ENCODE assay signal across 10 cellular contexts in genomic region chr1:52423771-52424170, GRCh38. TPM values are rescaled to one million over a fixed set of nuclear protein-coding genes. Genes with fewer than 3 reads are reported as not detected.
DNase-seq lines count a peak whose midpoint lies in the region; ATAC-seq and TF ChIP-seq lines count a peak whose summit lies in the region.
"Had no signal": no experiment of that assay in that cellular context is flagged by ENCODE, and none has a peak within 500 bp of the region (broad histone marks: within the 10 kb centered on the region; RNA-seq: fewer than 3 reads in every experiment).

No MANE protein-coding gene starts in this region.

- peak; percentile 83 for DNase-seq in NB4 (ENCODE audit: low read depth)
- DNase-seq in activated CD8-positive, alpha-beta memory T cell treated with anti-CD3 and anti-CD28 coated beads for 48 hours (ENCODE audit: low read depth in 2 of 3, low spot score in 2 of 3): peak; percentile 12 to 14 (median 12)
- peak in 1 of 2 donors; percentile 9 for DNase-seq in heart right ventricle
- DNase-seq in stimulated activated CD8-positive, alpha-beta memory T cell treated with anti-CD3 and anti-CD28 coated beads, Interleukin-12 subunit alpha, Interleukin-12 subunit beta, amount 100 ng/mL, for 1 hour (ENCODE audit: low read depth): peak; percentile 60
- no peak for DNase-seq in G401 (ENCODE audit: low spot score)
- DNase-seq in OCI-M2 (lab: John Stamatoyannopoulos, UW; ENCODE audit: unreplicated experiment): no peak
- DNase-seq in posterior vena cava (ENCODE audit: low spot score): no peak

- H3K27ac ChIP-seq in heart right ventricle: peak overlapping the region in 6 of 10 donors; percentile 2 to 63 (median 28)
- H3K27ac ChIP-seq: KMS-11, RWPE1 had no signal

- TF ChIP-seq CTCF in NB4 (IDR thresholded peaks at IDR 0.05; ENCODE audit: low read depth, low read length) (no peak), heart right ventricle (IDR thresholded peaks at IDR 0.05) (no peak)

- no peaks in the 10 kb centered on the region for H3K9me3 ChIP-seq in heart right ventricle

- H3K27me3 ChIP-seq in heart right ventricle: no peaks in the 10 kb centered on the region

- peaks cover 0 to 24% (median 10%) of the 10 kb centered on the region in 9 donors for H3K4me1 ChIP-seq in heart right ventricle

- in situ Hi-C loops in G401 (cut with HindIII; ENCODE audit: low sequenced_read_pairs): no loop called here

- peak overlapping the region; percentile 16 for H3K4me3 ChIP-seq in NB4 (ENCODE audit: low read depth, low read length)
- H3K4me3 ChIP-seq in heart right ventricle: no peak overlapping the region

- no peak for TF ChIP-seq POLR2A in NB4 (IDR thresholded peaks at IDR 0.05; ENCODE audit: extremely low read depth, insufficient read length)

- peak in 6 of 8 donors; percentile 25 to 73 (median 66) for ATAC-seq in heart right ventricle
- no peak for ATAC-seq in HG02884 (IDR thresholded peaks at IDR 0.05; ENCODE audit: unreplicated experiment)

- intact Hi-C loops in heart right ventricle (cut with DNase I) (no loop called here), posterior vena cava (cut with DNase I) (no loop called here)

- WGBS in heart right ventricle, 2 donors: 23 to 33% methylated on average over 9 of the region's 9 CpGs

- H3K36me3 ChIP-seq in heart right ventricle: peaks cover 0 to 95% (median 8%) of the 10 kb centered on the region in 9 donors

RNA-seq across cellular contexts. Expression of gene PRPF38A, which starts 19.4 kb away (rescaled TPM):
- 10 to 100 TPM; 16.7 to 20.8 (median 18.8) TPM for total RNA-seq in heart right ventricle
- polyA plus RNA-seq in heart right ventricle: 10 to 100 TPM in 1 of 2 donors, 1 to 10 TPM in 1; 6.4 to 13.8 TPM
- total RNA-seq in G401 (2014; rRNA removed; shearing (Covaris generic)): 22.8 and 34.3 TPM in 2 replicates
- 10 to 100 TPM; 29.6 to 31.6 TPM for total RNA-seq in posterior vena cava

RNA-seq across cellular contexts. Expression of gene ORC1, which starts 19.5 kb away (rescaled TPM):
- total RNA-seq in heart right ventricle: under 1 TPM in 8 of 10 donors, not detected in 2; 0.08 to 0.90 (median 0.20) TPM
- under 1 TPM in 1 of 2 donors, not detected in 1; 0.28 TPM for polyA plus RNA-seq in heart right ventricle
- total RNA-seq in G401 (2014; rRNA removed; shearing (Covaris generic)): 23.9 and 37.5 TPM in 2 replicates
- total RNA-seq in posterior vena cava: under 1 TPM; 0.46 to 0.52 TPM

RNA-seq across cellular contexts. Expression of gene CC2D1B, which starts 57.8 kb away (rescaled TPM):
- 10 to 100 TPM; 14.4 to 19.9 (median 17.2) TPM for total RNA-seq in heart right ventricle
- polyA plus RNA-seq in heart right ventricle: 10 to 100 TPM; 16.7 to 19.1 TPM
- 25.9 and 37.3 TPM in 2 replicates for total RNA-seq in G401 (2014; rRNA removed; shearing (Covaris generic))
- 10 to 100 TPM; 19.9 to 23.2 TPM for total RNA-seq in posterior vena cava

Comparison
In these comparisons a context has a peak if more than half of its experiments do, and no peak if none do; other contexts are left out.
1. DNase-seq: peak in NB4 (single experiment), activated CD8-positive, alpha-beta memory T cell treated with anti-CD3 and anti-CD28 coated beads for 48 hours (3 of 3) and stimulated activated CD8-positive, alpha-beta memory T cell treated with anti-CD3 and anti-CD28 coated beads, Interleukin-12 subunit alpha, Interleukin-12 subunit beta, amount 100 ng/mL, for 1 hour (single experiment); none in G401 (single experiment), OCI-M2 (single experiment) and posterior vena cava (single experiment).
2. RNA of gene ORC1, which starts 19.5 kb away (total RNA-seq): 23.9 to 37.5 TPM in G401; 0.46 to 0.52 TPM in posterior vena cava and 0.08 to 0.90 TPM in heart right ventricle; every median in the first group is over 10 times any median in the second.